Comparison of ENCODE assay signal across 1 cellular context in genomic region chr19:48616491-48617056, GRCh38.
TF ChIP-seq lines count a peak whose summit lies in the region.

No MANE protein-coding gene starts in this region.

TF ChIP-seq in HepG2, 621 proteins besides CTCF, POLR2A, EP300 and RAD21:
- no peak for TF ChIP-seq ZNF75D (CRISPR knock-in tag; IDR thresholded peaks at IDR 0.05; ENCODE audit: borderline replicate concordance)
- TF ChIP-seq U2AF1 (optimal IDR thresholded peaks at IDR 0.05; ENCODE audit: low read depth, low read length) = no peak
- no peak for TF ChIP-seq SALL2 (CRISPR knock-in tag; IDR thresholded peaks at IDR 0.05)
- TF ChIP-seq ZMYM4 (CRISPR knock-in tag; IDR thresholded peaks at IDR 0.05) = no peak
- no peak for TF ChIP-seq NFAT5 (CRISPR knock-in tag; IDR thresholded peaks at IDR 0.05)
- no peak for TF ChIP-seq ZNF660 (CRISPR knock-in tag; IDR thresholded peaks at IDR 0.05; ENCODE audit: borderline replicate concordance, low read depth)
- TF ChIP-seq HOXA5 (CRISPR knock-in tag; IDR thresholded peaks at IDR 0.05) = no peak
- 0 out of 2 replicates have a peak, but pooled peaks have one; percentile 15 for TF ChIP-seq GABPA (IDR thresholded peaks at IDR 0.05; ENCODE audit: low read depth, low read length)
- TF ChIP-seq GABPA (CRISPR knock-in tag; IDR thresholded peaks at IDR 0.05; ENCODE audit: low read depth) = no peak
- TF ChIP-seq ZBTB38 (CRISPR knock-in tag; IDR thresholded peaks at IDR 0.05) = no peak
- 0 out of 2 replicates have a peak, but pooled peaks have one; percentile 41 for TF ChIP-seq ZNF768 (CRISPR knock-in tag; IDR thresholded peaks at IDR 0.05)
